1 cellular context compared by ENCODE assay signal in genomic region chr4:78660559-78660958, GRCh38.
TF ChIP-seq lines count a peak whose summit lies in the region.

No MANE protein-coding gene starts in this region.

TF ChIP-seq in K562, 482 proteins besides CTCF, POLR2A, EP300 and RAD21 (continued from another document):
- TF ChIP-seq ETV5 (CRISPR knock-in tag; IDR thresholded peaks at IDR 0.05; ENCODE audit: low read depth) (no peak), ATF3 (IDR thresholded peaks at IDR 0.05) (peak; percentile 63; the same call in 1 of the 2 replicates), ATF3 (CRISPR knock-in tag; conservative IDR thresholded peaks at IDR 0.05) (no peak), MCM5 (IDR thresholded peaks at IDR 0.05; ENCODE audit: low read depth) (no peak), DACH1 (IDR thresholded peaks at IDR 0.05; ENCODE audit: partially characterized antibody) (no peak), JUND (IDR thresholded peaks at IDR 0.05; ENCODE audit: borderline replicate concordance, low read depth, low read length) (peak; percentile 54; the same call in 1 of the 2 replicates), JUND (tag; IDR thresholded peaks at IDR 0.05; ENCODE audit: borderline replicate concordance, low read depth, low read length) (no peak; the same call in 2 of the 3 replicates), SMARCA4 (IDR thresholded peaks at IDR 0.05) (peak; percentile 36; the same call in 1 of the 2 replicates)
